ENCODE assay signal across 8 cellular contexts in the genomic region with DNA sequence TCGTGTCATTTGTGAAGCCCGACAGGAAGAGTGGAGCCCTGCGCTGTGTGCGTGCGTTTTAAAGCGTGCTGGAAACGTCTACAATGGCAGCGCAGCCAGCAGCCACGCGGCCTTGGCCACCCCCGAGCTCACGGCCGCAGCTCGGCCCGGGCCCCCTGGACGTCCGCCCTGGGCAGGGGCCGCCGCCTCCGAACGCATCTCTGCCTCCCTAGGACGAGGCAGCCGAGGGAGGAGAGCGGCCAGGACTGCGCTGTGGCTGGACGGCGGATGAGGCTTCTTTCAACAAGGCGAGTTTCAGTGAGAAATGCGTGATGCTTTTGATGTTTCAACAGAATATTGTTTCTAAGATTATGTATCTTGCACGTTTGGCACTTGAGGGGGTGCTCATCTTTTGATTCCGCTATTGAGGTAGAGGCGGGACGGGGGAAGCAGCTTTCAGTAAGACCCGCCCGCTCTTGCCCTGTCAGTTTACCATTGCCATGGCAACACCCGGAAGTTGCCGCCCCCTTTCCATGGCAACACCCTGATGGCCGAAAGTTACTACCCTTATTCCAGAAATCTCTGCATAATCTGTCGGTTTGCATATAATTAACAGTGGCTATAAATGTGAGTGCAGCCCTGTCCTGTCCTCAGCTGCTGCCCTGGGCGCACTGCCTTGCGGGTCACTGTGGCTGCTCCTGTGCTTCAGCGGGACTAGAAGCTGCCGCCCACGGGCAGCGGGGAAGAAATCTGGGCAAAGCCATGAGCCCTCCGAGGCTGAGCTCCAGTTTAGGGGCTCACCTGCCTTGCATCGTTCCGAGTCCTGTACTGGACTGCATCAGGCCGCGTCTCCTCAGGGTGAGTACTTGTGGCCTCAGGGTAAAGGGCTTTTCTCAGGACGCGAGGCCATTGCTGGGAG.
DNase-seq lines count a peak whose midpoint lies in the region; ATAC-seq lines count a peak whose summit lies in the region.

No MANE protein-coding gene starts in this region.

- H3K9me3 ChIP-seq in endocrine pancreas (ENCODE audit: control insufficient read depth, low read length): no peaks in the 10 kb centered on the region

- no peaks in the 10 kb centered on the region for H3K36me3 ChIP-seq in endocrine pancreas (ENCODE audit: control insufficient read depth, insufficient read depth, low read length)

- peak; percentile 65 for DNase-seq in NCI-H82 (lab: John Stamatoyannopoulos, UW)
- DNase-seq in NCI-H82 treated with DMSO at 0.1 percent for 48 hours (lab: John Stamatoyannopoulos, UW; ENCODE audit: unreplicated experiment): no peak
- DNase-seq in NCI-H510A treated with DMSO at 0.1 percent for 48 hours (lab: John Stamatoyannopoulos, UW): peak; percentile 77
- peak; percentile 44 to 55 for DNase-seq in activated CD8-positive, alpha-beta memory T cell treated with anti-CD3 and anti-CD28 coated beads for 4 hours (ENCODE audit: low read depth in 2 of 2)
- peak; percentile 40 for DNase-seq in middle frontal gyrus (ENCODE audit: extremely low spot score, low spot score)
- peak; percentile 46 to 60 for DNase-seq in stimulated activated CD8-positive, alpha-beta memory T cell treated with anti-CD3 and anti-CD28 coated beads, Interleukin-15, amount 100 ng/mL, for 4 hours (ENCODE audit: low read depth in 2 of 2)

- H3K4me3 ChIP-seq in endocrine pancreas (ENCODE audit: control insufficient read depth, insufficient read depth, low read length): peak overlapping the region; percentile 72

- no peaks in the 10 kb centered on the region for H3K27me3 ChIP-seq in endocrine pancreas (ENCODE audit: control insufficient read depth, insufficient read depth, low read length)

- peak; percentile 95 for ATAC-seq in HG03066 (IDR thresholded peaks at IDR 0.05; ENCODE audit: low read depth, unreplicated experiment)

- peak overlapping the region; percentile 52 for H3K9ac ChIP-seq in endocrine pancreas (ENCODE audit: control insufficient read depth, insufficient read depth, low read length)

- peaks cover 30% of the 10 kb centered on the region for H3K4me1 ChIP-seq in endocrine pancreas (ENCODE audit: control insufficient read depth, insufficient read depth, low read length)
